In genomic region chr1:162191396-162192322, GRCh38 we compare ENCODE assay signal across 14 cellular contexts.
A peak's percentile ranks its signal among the peaks of the same experiment; 100 is the strongest.
DNase-seq lines count a peak whose midpoint lies in the region; ATAC-seq and TF ChIP-seq lines count a peak whose summit lies in the region.
"Had no signal": no experiment of that assay in that cellular context is flagged by ENCODE, and none has a peak within 500 bp of the region (broad histone marks: within the 10 kb centered on the region; RNA-seq: fewer than 3 reads in every experiment).

No MANE protein-coding gene starts in this region.

- no CpG with 5 or more reads among the region's 3 CpGs for WGBS in H9 (ENCODE audit: extremely low coverage, insufficient read length, low lambda C conversion rate)
- WGBS in endodermal cell (ENCODE audit: insufficient coverage in 1 of 2, insufficient read length in 1 of 2), 2 experiments: 67 to 85% methylated on average over 1 to 3 of the region's 3 CpGs
- 65% methylated on average over 3 of the region's 3 CpGs for WGBS in prostate gland

- H2BK15ac ChIP-seq in H9 (ENCODE audit: low read depth, low read length): no peak overlapping the region

- no peak overlapping the region for H3K4me2 ChIP-seq in H9 (ENCODE audit: insufficient read depth, insufficient read length, low read length)

- H3K23ac ChIP-seq in H9 (ENCODE audit: insufficient read length, low read depth, low read length): no peak overlapping the region

- H3K4me3 ChIP-seq in endodermal cell (ENCODE audit: low read length) (peak overlapping the region; percentile 14), prostate gland (no peak overlapping the region)
- H3K4me3 ChIP-seq: sigmoid colon had no signal

- no peak for DNase-seq in H9
- peak; percentile 58 for DNase-seq in NCI-H510A (lab: John Stamatoyannopoulos, UW)
- DNase-seq in endodermal cell: no peak
- no peak for DNase-seq in prostate gland (ENCODE audit: low spot score)
- DNase-seq in NCI-H1436 (lab: John Stamatoyannopoulos, UW): no peak
- DNase-seq in KBM-7: no peak
- DNase-seq: effector CD8-positive, alpha-beta T cell; GF-D8; naive B cell; NCI-H2171 treated with DMSO at 0.1 percent for 48 hours; sigmoid colon; stimulated activated naive CD8-positive, alpha-beta T cell treated with anti-CD3 and anti-CD28 coated beads, Interleukin-15, Interleukin-2, amounts not matched to agents 100 U/mL and 50 U/mL, for 24 hours; T-cell had no signal

- H3K56ac ChIP-seq in H9 (ENCODE audit: insufficient read length, low read depth, low read length): no peak overlapping the region

- peaks cover 19 to 22% of the 10 kb centered on the region in 2 experiments for H3K4me1 Mint-ChIP-seq in H9
- H3K4me1 Mint-ChIP-seq in endodermal cell: peaks cover 22% of the 10 kb centered on the region
- H3K4me1 Mint-ChIP-seq: naive B cell, T-cell had no signal

- no peak overlapping the region for H2AFZ ChIP-seq in H9 (ENCODE audit: low read length)

- H3K23me2 ChIP-seq in H9 (ENCODE audit: insufficient read length, low read depth, low read length, poor library complexity, severe bottlenecking): no peaks in the 10 kb centered on the region

- H2AK5ac ChIP-seq in H9 (ENCODE audit: insufficient read length, low read length): no peak overlapping the region

- no peak overlapping the region for H2BK20ac ChIP-seq in H9 (ENCODE audit: low read depth, low read length, poor library complexity, severe bottlenecking)

- H3K27me3 Mint-ChIP-seq in H9 (ENCODE audit: low read depth) (no peaks in the 10 kb centered on the region), endodermal cell (ENCODE audit: insufficient read depth) (no peaks in the 10 kb centered on the region)

- H3K79me1 ChIP-seq in H9 (ENCODE audit: insufficient read depth, low read depth, low read length, poor library complexity, severe bottlenecking): no peaks in the 10 kb centered on the region

- H4K8ac ChIP-seq in H9 (replicated peaks; ENCODE audit: insufficient read length, low read depth, low read length): no peak overlapping the region

- TF ChIP-seq CTCF in H9 (conservative IDR thresholded peaks at IDR 0.05) (no peak), endodermal cell (conservative IDR thresholded peaks at IDR 0.05) (no peak), prostate gland (IDR thresholded peaks at IDR 0.05) (no peak)

- H3K14ac ChIP-seq in H9 (ENCODE audit: insufficient read depth, low read length): no peak overlapping the region

- H3K27ac ChIP-seq in H9 (ENCODE audit: insufficient read length, low read depth, low read length) (no peak overlapping the region), endodermal cell (ENCODE audit: low read depth, low read length) (no peak overlapping the region), prostate gland (peak overlapping the region; percentile 72 to 87)
- H3K27ac ChIP-seq: sigmoid colon had no signal

- H3K27ac Mint-ChIP-seq in H9 (peak overlapping the region in 2 of 3 experiments; percentile 28 to 46; a peak in 2 of 7 replicates), endodermal cell (peak overlapping the region; percentile 83)
- H3K27ac Mint-ChIP-seq: T-cell had no signal

- H3K9me3 Mint-ChIP-seq in H9 (no peaks in the 10 kb centered on the region), endodermal cell (no peaks in the 10 kb centered on the region)

- H3K4me1 ChIP-seq in H9 (ENCODE audit: insufficient read depth, low read length) (no peaks in the 10 kb centered on the region; the same call in 1 of the 2 replicates), endodermal cell (ENCODE audit: control insufficient read depth, insufficient read depth, low read length) (peaks cover 24% of the 10 kb centered on the region), prostate gland (replicated peaks) (no peaks in the 10 kb centered on the region)

- no peaks in the 10 kb centered on the region; the same call in 1 of the 2 replicates for H3K79me2 ChIP-seq in H9 (ENCODE audit: insufficient read depth, low read length)

- no peak overlapping the region for H2BK120ac ChIP-seq in H9 (ENCODE audit: low read depth, low read length, poor library complexity, severe bottlenecking)

- H4K5ac ChIP-seq in H9 (ENCODE audit: insufficient read length, low read depth, low read length): no peak overlapping the region

- intact Hi-C loops in prostate gland (cut with DNase I): no loop called here

- no peak overlapping the region for H3K4me3 Mint-ChIP-seq in H9
- H3K4me3 Mint-ChIP-seq in endodermal cell: no peak overlapping the region
- H3K4me3 Mint-ChIP-seq: naive B cell, T-cell had no signal

- no peak overlapping the region for H3K18ac ChIP-seq in H9 (ENCODE audit: insufficient read length, low read depth, low read length)

- no peaks in the 10 kb centered on the region for H3K36me3 ChIP-seq in endodermal cell (ENCODE audit: control insufficient read depth, insufficient read depth, low read length)
- H3K36me3 ChIP-seq in prostate gland: no peaks in the 10 kb centered on the region
- H3K36me3 ChIP-seq: sigmoid colon had no signal

- H3K36me3 Mint-ChIP-seq in H9 (ENCODE audit: insufficient read depth in 1 of 3, low read depth in 3 of 3) (no peaks in the 10 kb centered on the region), endodermal cell (ENCODE audit: low read depth) (no peaks in the 10 kb centered on the region)
- H3K36me3 Mint-ChIP-seq: naive B cell, T-cell had no signal

- TF ChIP-seq POLR2A in prostate gland (IDR thresholded peaks at IDR 0.05): no peak

- no peak overlapping the region for H2BK12ac ChIP-seq in H9 (ENCODE audit: insufficient read length, low read depth, low read length)

- no peak overlapping the region for H2BK5ac ChIP-seq in H9 (ENCODE audit: insufficient read length, low read length)

- no peaks in the 10 kb centered on the region for H4K20me1 ChIP-seq in H9 (ENCODE audit: control insufficient read depth, insufficient read depth, insufficient read length)

- in situ Hi-C loops in KBM-7 (cut with MboI; ENCODE audit: low pct_unique_long_range_greater_than_20kb, low sequenced_read_pairs): no loop called here

- H3T11ph ChIP-seq in H9 (ENCODE audit: low read length): no peak overlapping the region

- no peak for ATAC-seq in GM18517 (IDR thresholded peaks at IDR 0.05; ENCODE audit: unreplicated experiment)
- ATAC-seq: stimulated activated naive CD8-positive, alpha-beta T cell treated with anti-CD3 and anti-CD28 coated beads, Interleukin-15, Interleukin-2, amounts not matched to agents 100 U/mL and 50 U/mL, for 24 hours; T-cell had no signal

- H3K9ac ChIP-seq in H9 (ENCODE audit: extremely low read depth, insufficient read length, low read length) (no peak overlapping the region), endodermal cell (ENCODE audit: extremely low read depth, low read length, poor library complexity, severe bottlenecking) (no peak overlapping the region)

- H3K4ac ChIP-seq in H9 (ENCODE audit: low read depth, low read length): no peak overlapping the region

- no peaks in the 10 kb centered on the region for H3K27me3 ChIP-seq in H9 (ENCODE audit: insufficient read depth, low read length)
- H3K27me3 ChIP-seq in endodermal cell (ENCODE audit: control insufficient read depth, insufficient read depth, low read length, poor library complexity, severe bottlenecking): no peaks in the 10 kb centered on the region
- H3K27me3 ChIP-seq in prostate gland (replicated peaks; ENCODE audit: insufficient read depth): no peaks in the 10 kb centered on the region
- H3K27me3 ChIP-seq: sigmoid colon had no signal

- H3K9me3 ChIP-seq in H9 (ENCODE audit: control insufficient read depth, low read depth, low read length) (no peaks in the 10 kb centered on the region), endodermal cell (ENCODE audit: control insufficient read depth, low read length) (no peaks in the 10 kb centered on the region), prostate gland (no peaks in the 10 kb centered on the region)
- H3K9me3 ChIP-seq: sigmoid colon had no signal

- no peak overlapping the region for H4K91ac ChIP-seq in H9 (ENCODE audit: insufficient read length, low read depth, low read length)

Comparison
In these comparisons a context has a peak if more than half of its experiments do, and no peak if none do; other contexts are left out.
1. H3K27ac ChIP-seq: peak in prostate gland (2 of 2); none in H9 (single experiment) and endodermal cell (single experiment).